ENCODE assay signal across 9 cellular contexts in genomic region chr15:37260255-37260654, GRCh38.
"Had no signal": no experiment of that assay in that cellular context is flagged by ENCODE, and none has a peak within 500 bp of the region (broad histone marks: within the 10 kb centered on the region; RNA-seq: fewer than 3 reads in every experiment).

No MANE protein-coding gene starts in this region.

- ATAC-seq: GM23338, K562 had no signal

- DNase-seq: H9, HCEC 1CT, IMR-90, KG1 had no signal

- H2AFZ ChIP-seq: GM23338 had no signal

- H3K4me3 ChIP-seq: GM23338, K562 had no signal

- H3K4me2 ChIP-seq: GM23338 had no signal

- FAIRE-seq: H1, H54, HTR-8/SVneo, K562 had no signal
